Comparison of ENCODE assay signal across 8 cellular contexts in the genomic region with DNA sequence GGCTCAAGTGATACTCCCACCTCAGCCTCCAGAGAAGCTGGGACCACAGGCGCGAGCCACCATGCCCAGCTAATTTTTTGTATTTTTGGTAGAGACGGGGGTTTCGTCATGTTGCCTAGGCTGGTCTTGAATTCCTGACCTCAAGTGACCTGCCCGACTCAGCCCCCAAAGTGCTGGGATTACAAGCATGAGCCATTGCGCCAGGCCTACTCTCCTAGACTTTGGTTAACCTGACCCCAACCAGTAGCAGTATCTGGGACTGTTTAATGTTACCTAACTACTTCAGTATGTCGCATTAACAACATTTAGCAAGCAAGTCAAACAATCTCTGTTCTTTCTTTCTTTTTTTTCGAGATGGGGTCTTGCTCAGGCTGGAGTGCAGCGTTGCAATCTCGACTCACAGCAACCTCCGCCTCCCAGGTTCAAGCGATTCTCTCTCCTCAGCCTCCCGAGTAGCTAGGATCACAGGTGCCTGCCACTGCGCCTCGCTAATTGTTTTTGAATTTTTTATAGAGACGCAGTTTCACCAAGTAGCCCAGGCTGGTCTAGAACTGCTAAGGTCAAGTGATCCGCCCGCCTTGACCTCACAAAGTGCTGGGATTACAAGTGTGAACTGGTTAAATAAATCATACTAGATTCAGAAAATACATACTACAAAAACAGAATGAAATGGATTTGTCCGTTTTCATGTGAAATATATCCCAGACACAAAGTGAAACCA. TPM values are rescaled to one million over a fixed set of nuclear protein-coding genes. Genes with fewer than 3 reads are reported as not detected.
DNase-seq lines count a peak whose midpoint lies in the region; ATAC-seq, FAIRE-seq and TF ChIP-seq lines count a peak whose summit lies in the region.

No MANE protein-coding gene starts in this region.

- H3K4me2 ChIP-seq in PC-9 = peak overlapping the region; percentile 85

- intact Hi-C loops in PC-9 (cut with micrococcal nuclease; ENCODE audit: unreplicated experiment) (no loop called here), esophagus squamous epithelium (cut with DNase I) (loop anchor here (5.0 kb wide), 1 partner anchor 72 kb away; the partner anchor contains the start of gene SPATA6L)

- H3F3A ChIP-seq in PC-9 (ENCODE audit: insufficient read depth, low read depth) = 0 out of 2 replicates have a peak, but pooled peaks cover 6% of the 10 kb centered on the region

- no peaks in the 10 kb centered on the region for H4K20me1 ChIP-seq in PC-9 (ENCODE audit: insufficient read depth)

- H3K79me2 ChIP-seq in PC-9 (ENCODE audit: low read depth) = peaks cover 51% of the 10 kb centered on the region

- no peak for ATAC-seq in HG02763 (IDR thresholded peaks at IDR 0.05; ENCODE audit: unreplicated experiment)

- 70 to 71% methylated on average over 18 to 19 of the region's 19 CpGs for WGBS in esophagus squamous epithelium, 2 donors

- H3K4me1 ChIP-seq in PC-9 (replicated peaks; ENCODE audit: insufficient read depth) (peaks cover 16% of the 10 kb centered on the region), esophagus squamous epithelium (peaks cover 9 to 68% (median 11%) of the 10 kb centered on the region in 3 donors)

- H3K27ac ChIP-seq in PC-9 (0 out of 2 replicates have a peak overlapping the region, but pooled peaks have one; percentile 21), esophagus squamous epithelium (peak overlapping the region; percentile 56 to 99 (median 98))

- H3K27me3 ChIP-seq in PC-9 (ENCODE audit: insufficient read depth, low read depth) = no peaks in the 10 kb centered on the region
- H3K27me3 ChIP-seq in esophagus squamous epithelium = no peaks in the 10 kb centered on the region

- TF ChIP-seq CTCF in PC-9 (conservative IDR thresholded peaks at IDR 0.05) (no peak), esophagus squamous epithelium (IDR thresholded peaks at IDR 0.05) (no peak), retinal pigment epithelial cell (conservative IDR thresholded peaks at IDR 0.05; ENCODE audit: low read depth, low read length) (no peak)

- 0 out of 2 replicates have a peak, but pooled peaks cover 5% of the 10 kb centered on the region for H3K36me3 ChIP-seq in PC-9 (ENCODE audit: low read depth)
- no peaks in the 10 kb centered on the region for H3K36me3 ChIP-seq in esophagus squamous epithelium

- H2AFZ ChIP-seq in PC-9 = peak overlapping the region; percentile 84

- H3K4me3 ChIP-seq in PC-9 (peak overlapping the region; percentile 73), esophagus squamous epithelium (peak overlapping the region; percentile 82 to 97 (median 90)), retinal pigment epithelial cell (ENCODE audit: low read length) (peak overlapping the region; percentile 76)

- CTCF ChIA-PET in PC-9 (lab: Charles Lee) = no interaction called here

- peak; percentile 18 for FAIRE-seq in GM19239 (lab: Jason Lieb, UNC)

- POLR2A ChIA-PET in PC-9 (lab: Charles Lee; ENCODE audit: unreplicated experiment) = no interaction called here

- BruUV-seq in PC-9 (replicated peaks; lab: Mats Ljungman, UMichigan) = no TSS peak

- TF ChIP-seq POLR2A in esophagus squamous epithelium (IDR thresholded peaks at IDR 0.05) = no peak

- no peaks in the 10 kb centered on the region for H3K9me3 ChIP-seq in PC-9 (ENCODE audit: insufficient read depth, low read depth)
- H3K9me3 ChIP-seq in esophagus squamous epithelium = no peaks in the 10 kb centered on the region

- no peaks in the 10 kb centered on the region for H3K9me2 ChIP-seq in PC-9 (ENCODE audit: insufficient read depth)

- DNase-seq in GM19239 (ENCODE audit: insufficient read length, low spot score) (no peak), PC-9 (no peak), esophagus squamous epithelium (lab: John Stamatoyannopoulos, UW) (no peak), retinal pigment epithelial cell (ENCODE audit: low read depth) (no peak), DMS114 treated with DMSO at 0.1 percent for 48 hours (lab: John Stamatoyannopoulos, UW; ENCODE audit: unreplicated experiment) (no peak), DMS 273 treated with DMSO at 0.1 percent for 48 hours (lab: John Stamatoyannopoulos, UW) (no peak)
- DNase-seq in stimulated activated CD4-positive, alpha-beta T cell treated with anti-CD3 and anti-CD28 coated beads, Interleukin-2, amount 100 ng/mL, for 24 hours = no peak

RNA-seq across cellular contexts. Expression of gene AK3, which starts 2.0 kb away (rescaled TPM):
- 34.0 and 36.2 TPM in 2 replicates for total RNA-seq in PC-9 (2021)
- 100 to 1,000 TPM in 1 of 4 donors, 10 to 100 TPM in 3; 47.8 to 104 (median 81.2) TPM for total RNA-seq in esophagus squamous epithelium

RNA-seq across cellular contexts. Expression of gene RCL1, which starts 53.7 kb away (rescaled TPM):
- total RNA-seq in PC-9 (2021) = 8.5 and 9.5 TPM in 2 replicates
- total RNA-seq in esophagus squamous epithelium = 10 to 100 TPM; 13.8 to 28.0 (median 16.5) TPM

RNA-seq across cellular contexts. Expression of gene CDC37L1, which starts 59.7 kb away (rescaled TPM):
- total RNA-seq in PC-9 (2021) = 6.7 and 7.7 TPM in 2 replicates
- 10 to 100 TPM in 3 of 4 donors, 1 to 10 TPM in 1; 8.9 to 48.8 (median 19.3) TPM for total RNA-seq in esophagus squamous epithelium
